In the genomic region with DNA sequence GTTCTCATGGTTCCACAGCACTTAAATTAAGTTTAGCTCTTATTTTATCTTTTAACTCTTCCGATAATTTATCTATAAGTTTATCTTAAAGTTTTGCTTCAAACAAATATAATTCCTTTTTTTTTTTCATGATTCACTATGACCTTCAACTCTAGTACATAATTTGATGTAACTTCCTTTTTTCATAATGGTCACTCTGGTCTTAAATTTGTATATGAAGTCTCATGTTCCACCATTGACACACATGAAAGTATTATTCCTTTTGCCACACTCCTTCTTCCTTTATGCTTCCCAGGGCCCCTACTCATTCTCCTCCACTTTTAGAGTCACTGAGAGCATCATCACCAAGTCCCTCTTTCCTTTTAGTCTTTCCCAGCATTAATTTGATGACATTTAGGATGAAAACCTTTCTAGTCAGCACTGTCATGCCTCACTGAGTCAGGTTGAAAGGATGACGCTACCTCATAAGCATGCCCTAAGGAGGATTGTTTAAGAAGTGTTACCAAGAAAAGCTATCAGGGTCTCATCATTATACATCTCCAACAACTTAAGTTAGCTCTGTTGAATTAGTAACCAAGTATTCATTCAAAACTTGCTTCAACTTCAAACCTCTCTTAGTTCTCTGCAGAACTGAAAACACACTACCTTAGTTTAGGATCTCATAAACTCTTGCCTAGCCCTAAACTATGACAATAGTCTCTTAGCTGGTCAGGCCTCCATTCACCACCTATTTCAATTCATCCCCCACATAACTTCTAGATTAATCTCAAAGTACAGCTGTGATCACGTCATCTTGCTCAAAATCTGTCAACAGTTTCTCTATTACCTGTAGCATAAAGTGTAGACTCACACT, we compare ENCODE assay signal across 1 cellular context.
TF ChIP-seq lines count a peak whose summit lies in the region.

No MANE protein-coding gene starts in this region.

TF ChIP-seq in GM12878, 131 proteins besides CTCF, POLR2A, EP300 and RAD21:
- TF ChIP-seq, protein P1, sequence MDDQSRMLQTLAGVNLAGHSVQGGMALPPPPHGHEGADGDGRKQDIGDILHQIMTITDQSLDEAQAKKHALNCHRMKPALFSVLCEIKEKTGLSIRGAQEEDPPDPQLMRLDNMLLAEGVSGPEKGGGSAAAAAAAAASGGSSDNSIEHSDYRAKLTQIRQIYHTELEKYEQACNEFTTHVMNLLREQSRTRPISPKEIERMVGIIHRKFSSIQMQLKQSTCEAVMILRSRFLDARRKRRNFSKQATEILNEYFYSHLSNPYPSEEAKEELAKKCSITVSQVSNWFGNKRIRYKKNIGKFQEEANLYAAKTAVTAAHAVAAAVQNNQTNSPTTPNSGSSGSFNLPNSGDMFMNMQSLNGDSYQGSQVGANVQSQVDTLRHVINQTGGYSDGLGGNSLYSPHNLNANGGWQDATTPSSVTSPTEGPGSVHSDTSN (IDR thresholded peaks at IDR 0.05; ENCODE audit: insufficient replicate concordance, low read depth, low read length), result no peak
- no peak for TF ChIP-seq PML (IDR thresholded peaks at IDR 0.05; ENCODE audit: low read length)
- TF ChIP-seq IKZF2 (IDR thresholded peaks at IDR 0.05), result peak; percentile 44 to 53; a peak in 2 of 4 replicates
- TF ChIP-seq CBFB (IDR thresholded peaks at IDR 0.05; ENCODE audit: low read depth), result no peak
- TF ChIP-seq CBX5 (IDR thresholded peaks at IDR 0.05; ENCODE audit: low read depth), result no peak
- TF ChIP-seq IKZF1 (conservative IDR thresholded peaks at IDR 0.05), result no peak
- no peak for TF ChIP-seq SMAD5 (IDR thresholded peaks at IDR 0.05; ENCODE audit: low read depth)
- TF ChIP-seq NFYA (IDR thresholded peaks at IDR 0.05; ENCODE audit: borderline replicate concordance, low read depth, low read length), result no peak
- 0 out of 2 replicates have a peak, but pooled peaks have one; percentile 56 for TF ChIP-seq PAX5 (IDR thresholded peaks at IDR 0.05; ENCODE audit: borderline replicate concordance, low read depth, low read length)
- peak; percentile 25; the same call in 1 of the 2 replicates for TF ChIP-seq JUNB (IDR thresholded peaks at IDR 0.05)
- TF ChIP-seq CREB1 (IDR thresholded peaks at IDR 0.05; ENCODE audit: low read depth), result no peak
- TF ChIP-seq TCF7 (IDR thresholded peaks at IDR 0.05; ENCODE audit: borderline replicate concordance), result no peak
- no peak for TF ChIP-seq SMAD1 (IDR thresholded peaks at IDR 0.05; ENCODE audit: low read depth, partially characterized antibody)
- TF ChIP-seq CHD2 (IDR thresholded peaks at IDR 0.05; ENCODE audit: borderline replicate concordance, low read depth, low read length), result no peak
- no peak for TF ChIP-seq TCF3 (IDR thresholded peaks at IDR 0.05; ENCODE audit: borderline replicate concordance, insufficient read depth, low read depth, low read length)
- no peak for TF ChIP-seq BHLHE40 (IDR thresholded peaks at IDR 0.05; ENCODE audit: borderline replicate concordance in 1 of 2, low read depth in 2 of 2, low read length in 1 of 2)
- peak; percentile 59 for TF ChIP-seq ATF7 (IDR thresholded peaks at IDR 0.05; ENCODE audit: low read depth)
TF ChIP-seq in GM12878: peak in this region for 4.
